In the genomic region with DNA sequence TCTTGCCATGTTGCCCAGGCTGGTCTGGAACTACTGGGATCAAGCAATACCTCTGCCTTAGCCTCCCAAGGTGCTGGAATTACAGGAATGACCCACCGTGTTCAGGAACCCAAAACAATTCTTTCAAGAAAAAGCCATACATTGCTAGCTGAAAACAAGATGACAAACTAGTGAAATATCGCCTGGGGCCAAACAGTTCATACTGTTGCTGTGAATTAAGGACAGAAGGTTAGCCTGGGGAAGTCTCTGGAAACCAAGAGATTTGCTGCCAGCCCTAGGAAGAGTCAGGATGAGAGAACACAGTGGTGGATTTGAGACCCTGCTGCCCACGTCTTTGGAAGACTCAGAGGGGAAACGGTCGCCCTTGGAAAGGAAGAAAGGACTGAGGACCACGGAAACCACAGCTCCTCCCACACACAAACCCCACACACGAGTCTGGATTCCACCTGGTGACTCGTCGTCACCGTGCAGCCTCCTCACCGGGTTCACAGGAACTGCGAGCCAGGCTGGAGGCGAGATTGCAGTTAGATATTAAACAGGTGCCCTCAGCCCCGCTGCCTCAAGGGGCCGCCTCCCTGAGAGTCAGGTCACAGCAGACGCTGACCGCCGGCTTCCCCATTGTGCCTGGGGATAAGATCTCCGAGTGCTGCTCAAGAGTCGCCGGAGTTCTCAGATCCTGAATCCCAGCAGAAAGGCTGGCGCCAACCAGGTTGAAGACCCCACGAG, we compare ENCODE assay signal across 8 cellular contexts. TPM values are rescaled to one million over a fixed set of nuclear protein-coding genes. Genes with fewer than 3 reads are reported as not detected.
DNase-seq lines count a peak whose midpoint lies in the region; ATAC-seq, FAIRE-seq and TF ChIP-seq lines count a peak whose summit lies in the region.
"Not testable (repeated sequence)": the region's sequence is repeated elsewhere in the genome, so short reads cannot be mapped to it uniquely, and the experiment has no call there.

No MANE protein-coding gene starts in this region.

- peak overlapping the region; percentile 68 to 84 (median 80) for H3K9ac ChIP-seq in BLaER1 treated with 17β-estradiol and CSF1 and Interleukin-3, amounts not matched to agents 10 nM and 100 nM

- H3K27me3 ChIP-seq in BLaER1 treated with 17β-estradiol and CSF1 and Interleukin-3, amounts not matched to agents 10 nM and 100 nM; esophagus muscularis mucosa; mononuclear cell (ENCODE audit: insufficient read depth, low read length): not testable (repeated sequence)

- DNase-seq in HTR-8/SVneo (ENCODE audit: insufficient read length, low spot score); esophagus muscularis mucosa (ENCODE audit: extremely low spot score): not testable (repeated sequence)
- DNase-seq in SK-N-DZ (ENCODE audit: low spot score): peak; percentile 41
- DNase-seq in activated T-helper 9 cell treated with anti-CD3 and anti-CD28 coated beads, Interleukin-2, amount 50 U/mL, for 16 hours (ENCODE audit: low read depth): peak; percentile 34
- peak; percentile 34 to 74 for DNase-seq in stimulated activated CD4-positive, alpha-beta T cell treated with anti-CD3 and anti-CD28 coated beads, Interleukin-4, amount 100 ng/mL, for 4 hours

- peak overlapping the region; percentile 79 to 89 (median 83) for H3K4me3 ChIP-seq in BLaER1 treated with 17β-estradiol and CSF1 and Interleukin-3, amounts not matched to agents 10 nM and 100 nM
- H3K4me3 ChIP-seq in esophagus muscularis mucosa (peak overlapping the region; percentile 72 to 79 (median 78)), mononuclear cell (ENCODE audit: low read length) (peak overlapping the region; percentile 60)

- intact Hi-C loops in esophagus muscularis mucosa (cut with DNase I): not testable (repeated sequence)

- peak overlapping the region in 10 of 11 experiments; percentile 52 to 82 (median 77); a peak in 19 of 22 replicates for H3K27ac ChIP-seq in BLaER1 treated with 17β-estradiol and CSF1 and Interleukin-3, amounts not matched to agents 10 nM and 100 nM
- peak overlapping the region; percentile 86 to 94 (median 88) for H3K27ac ChIP-seq in esophagus muscularis mucosa (replicated peaks in 1 of 4)

- peaks cover 0 to 10% (median 6%) of the 10 kb centered on the region in 10 experiments; a peak in 9 of 20 replicates for H3K4me1 ChIP-seq in BLaER1 treated with 17β-estradiol and CSF1 and Interleukin-3, amounts not matched to agents 10 nM and 100 nM
- peaks cover 4 to 15% (median 10%) of the 10 kb centered on the region in 4 donors for H3K4me1 ChIP-seq in esophagus muscularis mucosa
- peaks cover 15% of the 10 kb centered on the region for H3K4me1 ChIP-seq in mononuclear cell (ENCODE audit: insufficient read depth, low read length)

- TF ChIP-seq POLR2A in esophagus muscularis mucosa (IDR thresholded peaks at IDR 0.05; ENCODE audit: low read depth): not testable (repeated sequence)

- TF ChIP-seq EP300 in esophagus muscularis mucosa (IDR thresholded peaks at IDR 0.05): not testable (repeated sequence)

- peaks cover 31 to 50% (median 39%) of the 10 kb centered on the region in 11 experiments for H3K9me3 ChIP-seq in BLaER1 treated with 17β-estradiol and CSF1 and Interleukin-3, amounts not matched to agents 10 nM and 100 nM (replicated peaks in 1 of 11)
- not testable (repeated sequence) for H3K9me3 ChIP-seq in esophagus muscularis mucosa; mononuclear cell (ENCODE audit: low read depth, low read length)

- FAIRE-seq in HTR-8/SVneo (lab: Jason Lieb, UNC): peak; percentile 33

- not testable (repeated sequence) for TF ChIP-seq CTCF in esophagus muscularis mucosa (IDR thresholded peaks at IDR 0.05)

- peak; percentile 27 for ATAC-seq in GM19463 (IDR thresholded peaks at IDR 0.05; ENCODE audit: unreplicated experiment)

- 8% methylated on average over 4 of the region's 23 CpGs for WGBS in esophagus muscularis mucosa

- not testable (repeated sequence) for H4K20me1 ChIP-seq in BLaER1 treated with 17β-estradiol and CSF1 and Interleukin-3, amounts not matched to agents 10 nM and 100 nM

- peak overlapping the region; percentile 71 to 88 (median 84) for H3K4me2 ChIP-seq in BLaER1 treated with 17β-estradiol and CSF1 and Interleukin-3, amounts not matched to agents 10 nM and 100 nM

- H3K36me3 ChIP-seq in BLaER1 treated with 17β-estradiol and CSF1 and Interleukin-3, amounts not matched to agents 10 nM and 100 nM: peaks cover 0 to 12% (median 5%) of the 10 kb centered on the region in 11 experiments; a peak in 10 of 22 replicates
- H3K36me3 ChIP-seq in esophagus muscularis mucosa: not testable (repeated sequence)

RNA-seq across cellular contexts. Expression of a gene that starts 1.0 kb away (rescaled TPM):
- 12.6 and 14.5 TPM in 2 replicates for polyA plus RNA-seq in SK-N-DZ (2014; cell fraction: cytosol; rRNA removed)
- polyA plus RNA-seq in SK-N-DZ (2014; cell fraction: nucleus; rRNA removed): 10.7 and 11.5 TPM in 2 replicates
- total RNA-seq in esophagus muscularis mucosa (1 to 10 TPM; 3.5 to 5.4 (median 4.8) TPM), mononuclear cell (2.3 TPM)

RNA-seq across cellular contexts. Expression of a gene that starts 38.8 kb away (rescaled TPM):
- 4.9 and 8.5 TPM in 2 replicates for polyA plus RNA-seq in SK-N-DZ (2014; cell fraction: cytosol; rRNA removed)
- 9.8 and 10.8 TPM in 2 replicates for polyA plus RNA-seq in SK-N-DZ (2014; cell fraction: nucleus; rRNA removed)
- total RNA-seq in esophagus muscularis mucosa: 1 to 10 TPM; 3.3 to 6.6 (median 3.4) TPM
- 3.0 TPM for total RNA-seq in mononuclear cell

RNA-seq across cellular contexts. Expression of a gene that starts 44.8 kb away (rescaled TPM):
- polyA plus RNA-seq in SK-N-DZ (2014; cell fraction: cytosol; rRNA removed): 4.6 and 6.4 TPM in 2 replicates
- 3.6 and 6.4 TPM in 2 replicates for polyA plus RNA-seq in SK-N-DZ (2014; cell fraction: nucleus; rRNA removed)
- total RNA-seq in esophagus muscularis mucosa (1 to 10 TPM; 1.7 to 2.9 (median 2.3) TPM), mononuclear cell (3.0 TPM)
